8 cellular contexts compared by ENCODE assay signal in genomic region chr22:24592144-24592845, GRCh38. TPM values are rescaled to one million over a fixed set of nuclear protein-coding genes. Genes with fewer than 3 reads are reported as not detected.
DNase-seq lines count a peak whose midpoint lies in the region; ATAC-seq and TF ChIP-seq lines count a peak whose summit lies in the region.

No MANE protein-coding gene starts in this region.

- H3K27ac ChIP-seq in PC-3 (ENCODE audit: low read length) = no peak overlapping the region
- peak overlapping the region; percentile 60 for H3K27ac ChIP-seq in endodermal cell (ENCODE audit: low read depth, low read length)
- H3K27ac ChIP-seq in muscle layer of colon (ENCODE audit: low read depth, low read length) = peak overlapping the region; percentile 82

- 0 to 10% methylated on average over 3 to 31 of the region's 31 CpGs for whole genome bisulfite sequencing in endodermal cell (ENCODE audit: insufficient coverage in 1 of 2, insufficient read length in 1 of 2), 2 experiments

- TF ChIP-seq CTCF in PC-3 (conservative IDR thresholded peaks at IDR 0.05; ENCODE audit: low read depth, low read length) = no peak
- TF ChIP-seq CTCF in endodermal cell (conservative IDR thresholded peaks at IDR 0.05) = no peak

- H3K9me3 ChIP-seq in PC-3 (ENCODE audit: low read length) = no peaks in the 10 kb centered on the region
- no peaks in the 10 kb centered on the region for H3K9me3 ChIP-seq in endodermal cell (ENCODE audit: control insufficient read depth, low read length)
- no peaks in the 10 kb centered on the region for H3K9me3 ChIP-seq in muscle layer of colon (ENCODE audit: low read length)

- peak overlapping the region; percentile 85 for H3K4me2 ChIP-seq in PC-3 (ENCODE audit: low read length)

- no peaks in the 10 kb centered on the region for H3K27me3 Mint-ChIP-seq in T-helper 2 cell treated with Interferon-gamma antibody and Interleukin-4, amounts not matched to agents 5 μg/mL and 100 μg/mL, for 36 hours (ENCODE audit: low read depth)
- no peaks in the 10 kb centered on the region for H3K27me3 Mint-ChIP-seq in endodermal cell (ENCODE audit: insufficient read depth)

- H3K36me3 ChIP-seq in PC-3 (ENCODE audit: low read depth, low read length) = no peaks in the 10 kb centered on the region
- no peaks in the 10 kb centered on the region for H3K36me3 ChIP-seq in endodermal cell (ENCODE audit: control insufficient read depth, insufficient read depth, low read length)
- H3K36me3 ChIP-seq in muscle layer of colon (ENCODE audit: insufficient read depth, low read length) = peaks cover 19% of the 10 kb centered on the region

- BruUV-seq in PC-3 (replicated peaks; lab: Mats Ljungman, UMichigan) = no TSS peak

- H3K9me3 Mint-ChIP-seq in T-helper 2 cell treated with Interferon-gamma antibody and Interleukin-4, amounts not matched to agents 5 μg/mL and 100 μg/mL, for 36 hours = no peaks in the 10 kb centered on the region
- no peaks in the 10 kb centered on the region for H3K9me3 Mint-ChIP-seq in endodermal cell

- H3K27ac Mint-ChIP-seq in T-helper 2 cell treated with Interferon-gamma antibody and Interleukin-4, amounts not matched to agents 5 μg/mL and 100 μg/mL, for 36 hours = peak overlapping the region; percentile 41
- peak overlapping the region; percentile 91 for H3K27ac Mint-ChIP-seq in endodermal cell

- H3K4me1 Mint-ChIP-seq in T-helper 2 cell treated with Interferon-gamma antibody and Interleukin-4, amounts not matched to agents 5 μg/mL and 100 μg/mL, for 36 hours (ENCODE audit: low read depth) = peaks cover 1% of the 10 kb centered on the region
- no peaks in the 10 kb centered on the region for H3K4me1 Mint-ChIP-seq in endodermal cell

- H3K4me3 Mint-ChIP-seq in T-helper 2 cell treated with Interferon-gamma antibody and Interleukin-4, amounts not matched to agents 5 μg/mL and 100 μg/mL, for 36 hours = peak overlapping the region; percentile 89
- H3K4me3 Mint-ChIP-seq in endodermal cell = peak overlapping the region; percentile 88

- intact Hi-C loops in PC-3 (cut with micrococcal nuclease) = no loop called here

- H3K4me3 ChIP-seq in PC-3 (ENCODE audit: low read length) (peak overlapping the region; percentile 73), endodermal cell (ENCODE audit: low read length) (peak overlapping the region; percentile 82), muscle layer of colon (ENCODE audit: low read depth in 1 of 2, low read length in 2 of 2) (peak overlapping the region; percentile 50 to 61)

- H3K9ac ChIP-seq in PC-3 (ENCODE audit: low read length) (peak overlapping the region; percentile 41), endodermal cell (ENCODE audit: extremely low read depth, low read length, poor library complexity, severe bottlenecking) (peak overlapping the region; percentile 64), muscle layer of colon (ENCODE audit: low read length) (peak overlapping the region; percentile 30)

- H3K79me2 ChIP-seq in PC-3 (ENCODE audit: low read length) = no peaks in the 10 kb centered on the region

- no peaks in the 10 kb centered on the region for H3K36me3 Mint-ChIP-seq in T-helper 2 cell treated with Interferon-gamma antibody and Interleukin-4, amounts not matched to agents 5 μg/mL and 100 μg/mL, for 36 hours (ENCODE audit: low read depth)
- no peaks in the 10 kb centered on the region for H3K36me3 Mint-ChIP-seq in endodermal cell (ENCODE audit: low read depth)

- H3F3A ChIP-seq in PC-3 (ENCODE audit: low read length, unreplicated experiment) = no peaks in the 10 kb centered on the region

- H3K27me3 ChIP-seq in PC-3 (ENCODE audit: low read length) (no peaks in the 10 kb centered on the region), endodermal cell (ENCODE audit: control insufficient read depth, insufficient read depth, low read length, poor library complexity, severe bottlenecking) (no peaks in the 10 kb centered on the region), muscle layer of colon (ENCODE audit: control insufficient read depth in 1 of 2, insufficient read depth in 2 of 2, low read length in 2 of 2) (no peaks in the 10 kb centered on the region)

- CTCF ChIA-PET in PC-3 (lab: Charles Lee) = no interaction called here

- no peaks in the 10 kb centered on the region for H3K9me2 ChIP-seq in PC-3 (replicated peaks; ENCODE audit: low read length)

- H4K20me1 ChIP-seq in PC-3 (ENCODE audit: low read length) = no peaks in the 10 kb centered on the region

- ATAC-seq in PC-3 (peak; percentile 16; the same call in 1 of the 2 replicates), GM18867 (IDR thresholded peaks at IDR 0.05; ENCODE audit: unreplicated experiment) (no peak), GM18868 (IDR thresholded peaks at IDR 0.05; ENCODE audit: unreplicated experiment) (no peak)

- no peak for DNase-seq in T-helper 2 cell treated with Interferon-gamma antibody and Interleukin-4, amounts not matched to agents 5 μg/mL and 100 μg/mL, for 36 hours (ENCODE audit: low spot score)
- DNase-seq in T-helper 2 cell = no peak
- DNase-seq in PC-3 = no peak
- peak; percentile 79 for DNase-seq in endodermal cell
- no peak for DNase-seq in T-helper 9 cell

- H3K4me1 ChIP-seq in PC-3 (ENCODE audit: insufficient read depth, low read length) (no peaks in the 10 kb centered on the region), endodermal cell (ENCODE audit: control insufficient read depth, insufficient read depth, low read length) (no peaks in the 10 kb centered on the region), muscle layer of colon (ENCODE audit: insufficient read depth, low read length) (peaks cover 20% of the 10 kb centered on the region)

- POLR2A ChIA-PET in PC-3 (lab: Charles Lee; ENCODE audit: unreplicated experiment) = no interaction called here

- H2AFZ ChIP-seq in PC-3 (ENCODE audit: low read length) = peak overlapping the region; percentile 72

RNA-seq across cellular contexts. Expression of gene LRRC75B, which starts 0.6 kb away (rescaled TPM):
- total RNA-seq in PC-3 (2014; rRNA removed) = 4.5 and 7.7 TPM in 2 replicates
- total RNA-seq in endodermal cell = 10 to 100 TPM; 27.4 to 31.2 TPM
- 30.7 TPM for polyA plus RNA-seq in endodermal cell (2013, experiment 1 of 2)
- 24.6 TPM for polyA plus RNA-seq in endodermal cell (2013, experiment 2 of 2)

RNA-seq across cellular contexts. Expression of gene GGT1, which starts 10.7 kb away (rescaled TPM):
- total RNA-seq in PC-3 (2014; rRNA removed) (2.2 and 3.7 TPM in 2 replicates), endodermal cell (10 to 100 TPM; 22.4 to 52.8 TPM)
- polyA plus RNA-seq in endodermal cell (2013, experiment 1 of 2) = 6.2 TPM
- 6.4 TPM for polyA plus RNA-seq in endodermal cell (2013, experiment 2 of 2)

RNA-seq across cellular contexts. Expression of gene SNRPD3, which starts 36.5 kb away (rescaled TPM):
- total RNA-seq in PC-3 (2014; rRNA removed) = 175 and 270 TPM in 2 replicates
- total RNA-seq in endodermal cell = 100 to 1,000 TPM; 158 to 180 TPM
- 174 TPM for polyA plus RNA-seq in endodermal cell (2013, experiment 1 of 2)
- polyA plus RNA-seq in endodermal cell (2013, experiment 2 of 2) = 166 TPM

RNA-seq across cellular contexts. Expression of gene GUCD1, which starts 37.4 kb away (rescaled TPM):
- 63.5 and 65.8 TPM in 2 replicates for total RNA-seq in PC-3 (2014; rRNA removed)
- 10 to 100 TPM; 64.7 to 73.6 TPM for total RNA-seq in endodermal cell
- polyA plus RNA-seq in endodermal cell (2013, experiment 1 of 2) = 38.1 TPM
- 44.2 TPM for polyA plus RNA-seq in endodermal cell (2013, experiment 2 of 2)
